3 cellular contexts compared by ENCODE assay signal in the genomic region with DNA sequence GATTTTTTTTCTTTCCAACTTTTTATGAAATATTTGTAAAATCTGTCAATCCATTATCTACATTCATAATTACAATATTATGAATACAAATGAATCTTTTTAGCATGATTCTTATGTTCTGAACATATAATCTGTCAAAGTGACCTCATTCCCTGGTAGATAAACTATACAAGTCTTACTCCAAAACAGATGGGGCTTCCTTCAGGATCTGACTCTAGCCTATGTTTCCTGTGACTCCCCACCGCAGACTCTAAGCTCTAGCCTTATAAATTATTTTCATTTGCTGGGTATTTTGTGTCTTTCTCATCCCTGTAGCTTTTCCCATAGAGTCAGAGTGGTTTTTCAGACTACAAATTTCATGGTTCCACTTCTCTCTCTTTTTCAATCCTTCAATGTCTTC.
TF ChIP-seq lines count a peak whose summit lies in the region.

No MANE protein-coding gene starts in this region.

TF ChIP-seq in SK-N-SH, 30 proteins besides CTCF, POLR2A, EP300 and RAD21:
- TF ChIP-seq CHD2 (IDR thresholded peaks at IDR 0.05; ENCODE audit: low read length, partially characterized antibody), result no peak
- no peak for TF ChIP-seq ELF1 (IDR thresholded peaks at IDR 0.05)
- TF ChIP-seq, protein P1, sequence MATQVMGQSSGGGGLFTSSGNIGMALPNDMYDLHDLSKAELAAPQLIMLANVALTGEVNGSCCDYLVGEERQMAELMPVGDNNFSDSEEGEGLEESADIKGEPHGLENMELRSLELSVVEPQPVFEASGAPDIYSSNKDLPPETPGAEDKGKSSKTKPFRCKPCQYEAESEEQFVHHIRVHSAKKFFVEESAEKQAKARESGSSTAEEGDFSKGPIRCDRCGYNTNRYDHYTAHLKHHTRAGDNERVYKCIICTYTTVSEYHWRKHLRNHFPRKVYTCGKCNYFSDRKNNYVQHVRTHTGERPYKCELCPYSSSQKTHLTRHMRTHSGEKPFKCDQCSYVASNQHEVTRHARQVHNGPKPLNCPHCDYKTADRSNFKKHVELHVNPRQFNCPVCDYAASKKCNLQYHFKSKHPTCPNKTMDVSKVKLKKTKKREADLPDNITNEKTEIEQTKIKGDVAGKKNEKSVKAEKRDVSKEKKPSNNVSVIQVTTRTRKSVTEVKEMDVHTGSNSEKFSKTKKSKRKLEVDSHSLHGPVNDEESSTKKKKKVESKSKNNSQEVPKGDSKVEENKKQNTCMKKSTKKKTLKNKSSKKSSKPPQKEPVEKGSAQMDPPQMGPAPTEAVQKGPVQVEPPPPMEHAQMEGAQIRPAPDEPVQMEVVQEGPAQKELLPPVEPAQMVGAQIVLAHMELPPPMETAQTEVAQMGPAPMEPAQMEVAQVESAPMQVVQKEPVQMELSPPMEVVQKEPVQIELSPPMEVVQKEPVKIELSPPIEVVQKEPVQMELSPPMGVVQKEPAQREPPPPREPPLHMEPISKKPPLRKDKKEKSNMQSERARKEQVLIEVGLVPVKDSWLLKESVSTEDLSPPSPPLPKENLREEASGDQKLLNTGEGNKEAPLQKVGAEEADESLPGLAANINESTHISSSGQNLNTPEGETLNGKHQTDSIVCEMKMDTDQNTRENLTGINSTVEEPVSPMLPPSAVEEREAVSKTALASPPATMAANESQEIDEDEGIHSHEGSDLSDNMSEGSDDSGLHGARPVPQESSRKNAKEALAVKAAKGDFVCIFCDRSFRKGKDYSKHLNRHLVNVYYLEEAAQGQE (IDR thresholded peaks at IDR 0.05; ENCODE audit: low read depth, low read length), result no peak
- TF ChIP-seq NFIC (IDR thresholded peaks at IDR 0.05; ENCODE audit: borderline replicate concordance), result no peak
- TF ChIP-seq, protein P2, sequence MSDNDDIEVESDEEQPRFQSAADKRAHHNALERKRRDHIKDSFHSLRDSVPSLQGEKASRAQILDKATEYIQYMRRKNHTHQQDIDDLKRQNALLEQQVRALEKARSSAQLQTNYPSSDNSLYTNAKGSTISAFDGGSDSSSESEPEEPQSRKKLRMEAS (IDR thresholded peaks at IDR 0.05; ENCODE audit: low read depth), result no peak
- no peak for TF ChIP-seq EZH2phosphoT487 (IDR thresholded peaks at IDR 0.05; ENCODE audit: borderline replicate concordance, low read depth)
- TF ChIP-seq GABPA (IDR thresholded peaks at IDR 0.05; ENCODE audit: low read depth), result no peak
- no peak for TF ChIP-seq MXI1 (IDR thresholded peaks at IDR 0.05; ENCODE audit: low read depth, low read length)
- TF ChIP-seq TCF12 (IDR thresholded peaks at IDR 0.05), result no peak
- TF ChIP-seq FOSL2 (IDR thresholded peaks at IDR 0.05; ENCODE audit: borderline replicate concordance, low read depth), result no peak
- TF ChIP-seq FOXJ3 (CRISPR knock-in tag; IDR thresholded peaks at IDR 0.05), result no peak
- TF ChIP-seq, protein P3, sequence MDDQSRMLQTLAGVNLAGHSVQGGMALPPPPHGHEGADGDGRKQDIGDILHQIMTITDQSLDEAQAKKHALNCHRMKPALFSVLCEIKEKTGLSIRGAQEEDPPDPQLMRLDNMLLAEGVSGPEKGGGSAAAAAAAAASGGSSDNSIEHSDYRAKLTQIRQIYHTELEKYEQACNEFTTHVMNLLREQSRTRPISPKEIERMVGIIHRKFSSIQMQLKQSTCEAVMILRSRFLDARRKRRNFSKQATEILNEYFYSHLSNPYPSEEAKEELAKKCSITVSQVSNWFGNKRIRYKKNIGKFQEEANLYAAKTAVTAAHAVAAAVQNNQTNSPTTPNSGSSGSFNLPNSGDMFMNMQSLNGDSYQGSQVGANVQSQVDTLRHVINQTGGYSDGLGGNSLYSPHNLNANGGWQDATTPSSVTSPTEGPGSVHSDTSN (IDR thresholded peaks at IDR 0.05), result no peak

TF ChIP-seq in SK-N-SH treated with all-trans-retinoic acid at 6 μM for 48 hours, 23 proteins besides CTCF, POLR2A, EP300 and RAD21:
- no peak for TF ChIP-seq SNAI2 (CRISPR knock-in tag; IDR thresholded peaks at IDR 0.05)
- TF ChIP-seq ISL1 (CRISPR knock-in tag; IDR thresholded peaks at IDR 0.05), result no peak
- no peak for TF ChIP-seq BACH2 (CRISPR knock-in tag; IDR thresholded peaks at IDR 0.05; ENCODE audit: borderline replicate concordance)
- TF ChIP-seq, protein P4, sequence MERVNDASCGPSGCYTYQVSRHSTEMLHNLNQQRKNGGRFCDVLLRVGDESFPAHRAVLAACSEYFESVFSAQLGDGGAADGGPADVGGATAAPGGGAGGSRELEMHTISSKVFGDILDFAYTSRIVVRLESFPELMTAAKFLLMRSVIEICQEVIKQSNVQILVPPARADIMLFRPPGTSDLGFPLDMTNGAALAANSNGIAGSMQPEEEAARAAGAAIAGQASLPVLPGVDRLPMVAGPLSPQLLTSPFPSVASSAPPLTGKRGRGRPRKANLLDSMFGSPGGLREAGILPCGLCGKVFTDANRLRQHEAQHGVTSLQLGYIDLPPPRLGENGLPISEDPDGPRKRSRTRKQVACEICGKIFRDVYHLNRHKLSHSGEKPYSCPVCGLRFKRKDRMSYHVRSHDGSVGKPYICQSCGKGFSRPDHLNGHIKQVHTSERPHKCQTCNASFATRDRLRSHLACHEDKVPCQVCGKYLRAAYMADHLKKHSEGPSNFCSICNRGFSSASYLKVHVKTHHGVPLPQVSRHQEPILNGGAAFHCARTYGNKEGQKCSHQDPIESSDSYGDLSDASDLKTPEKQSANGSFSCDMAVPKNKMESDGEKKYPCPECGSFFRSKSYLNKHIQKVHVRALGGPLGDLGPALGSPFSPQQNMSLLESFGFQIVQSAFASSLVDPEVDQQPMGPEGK (CRISPR knock-in tag; IDR thresholded peaks at IDR 0.05; ENCODE audit: borderline replicate concordance), result no peak
- no peak for TF ChIP-seq ZNF8 (CRISPR knock-in tag; IDR thresholded peaks at IDR 0.05)
- no peak for TF ChIP-seq CSDC2 (CRISPR knock-in tag; IDR thresholded peaks at IDR 0.05)
- TF ChIP-seq RARB (CRISPR knock-in tag; IDR thresholded peaks at IDR 0.05), result no peak
- TF ChIP-seq ARNTL (CRISPR knock-in tag; IDR thresholded peaks at IDR 0.05; ENCODE audit: borderline replicate concordance, low read depth), result no peak
- no peak for TF ChIP-seq ZC3H10 (CRISPR knock-in tag; IDR thresholded peaks at IDR 0.05)
- TF ChIP-seq, protein P5, sequence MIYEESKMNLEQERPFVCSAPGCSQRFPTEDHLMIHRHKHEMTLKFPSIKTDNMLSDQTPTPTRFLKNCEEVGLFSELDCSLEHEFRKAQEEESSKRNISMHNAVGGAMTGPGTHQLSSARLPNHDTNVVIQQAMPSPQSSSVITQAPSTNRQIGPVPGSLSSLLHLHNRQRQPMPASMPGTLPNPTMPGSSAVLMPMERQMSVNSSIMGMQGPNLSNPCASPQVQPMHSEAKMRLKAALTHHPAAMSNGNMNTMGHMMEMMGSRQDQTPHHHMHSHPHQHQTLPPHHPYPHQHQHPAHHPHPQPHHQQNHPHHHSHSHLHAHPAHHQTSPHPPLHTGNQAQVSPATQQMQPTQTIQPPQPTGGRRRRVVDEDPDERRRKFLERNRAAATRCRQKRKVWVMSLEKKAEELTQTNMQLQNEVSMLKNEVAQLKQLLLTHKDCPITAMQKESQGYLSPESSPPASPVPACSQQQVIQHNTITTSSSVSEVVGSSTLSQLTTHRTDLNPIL (CRISPR knock-in tag; IDR thresholded peaks at IDR 0.05; ENCODE audit: low read depth), result no peak
- no peak for TF ChIP-seq TSHZ2 (CRISPR knock-in tag; IDR thresholded peaks at IDR 0.05)
- TF ChIP-seq TCF4 (CRISPR knock-in tag; IDR thresholded peaks at IDR 0.05; ENCODE audit: borderline replicate concordance), result no peak

TF ChIP-seq in IMR-90, 13 proteins besides CTCF, POLR2A, EP300 and RAD21:
- no peak for TF ChIP-seq CEBPB (IDR thresholded peaks at IDR 0.05; ENCODE audit: low read depth, low read length)
- no peak for TF ChIP-seq MAZ (IDR thresholded peaks at IDR 0.05; ENCODE audit: borderline replicate concordance, low read depth, low read length)
- no peak for TF ChIP-seq USF2 (IDR thresholded peaks at IDR 0.05; ENCODE audit: low read depth, low read length)
- TF ChIP-seq FOS (IDR thresholded peaks at IDR 0.05; ENCODE audit: low read depth, low read length), result no peak
- no peak for TF ChIP-seq CHD1 (IDR thresholded peaks at IDR 0.05; ENCODE audit: low read depth, low read length)
- TF ChIP-seq RCOR1 (IDR thresholded peaks at IDR 0.05; ENCODE audit: insufficient replicate concordance, low read length), result no peak
- no peak for TF ChIP-seq BHLHE40 (IDR thresholded peaks at IDR 0.05; ENCODE audit: low read depth, low read length)
- TF ChIP-seq RFX5 (IDR thresholded peaks at IDR 0.05; ENCODE audit: low read depth, low read length), result no peak
- no peak for TF ChIP-seq ELK1 (IDR thresholded peaks at IDR 0.05; ENCODE audit: borderline replicate concordance, low read depth, low read length)
- no peak for TF ChIP-seq SMC3 (IDR thresholded peaks at IDR 0.05; ENCODE audit: low read depth, low read length)
- TF ChIP-seq NFE2L2 (IDR thresholded peaks at IDR 0.05; ENCODE audit: low read depth, low read length), result no peak
- no peak for TF ChIP-seq MAFK (IDR thresholded peaks at IDR 0.05; ENCODE audit: low read depth, low read length)
- TF ChIP-seq MXI1 (IDR thresholded peaks at IDR 0.05; ENCODE audit: borderline replicate concordance, low read depth, low read length), result no peak
